2 cellular contexts compared by ENCODE assay signal in genomic region chr7:135210818-135211178, GRCh38.
TF ChIP-seq lines count a peak whose summit lies in the region.

No MANE protein-coding gene starts in this region.

TF ChIP-seq in GM12878, 131 proteins besides CTCF, POLR2A, EP300 and RAD21 (continued from another document):
- no peak for TF ChIP-seq RAD51 (IDR thresholded peaks at IDR 0.05)
- 0 out of 2 replicates have a peak, but pooled peaks have one; percentile 21 for TF ChIP-seq DPF2 (IDR thresholded peaks at IDR 0.05)
- TF ChIP-seq NBN (IDR thresholded peaks at IDR 0.05) = 0 out of 2 replicates have a peak, but pooled peaks have one; percentile 10
- TF ChIP-seq SIN3A (IDR thresholded peaks at IDR 0.05; ENCODE audit: low read depth, low read length) = peak; percentile 24; the same call in 1 of the 2 replicates
- peak; percentile 22 for TF ChIP-seq MEF2B (IDR thresholded peaks at IDR 0.05; ENCODE audit: partially characterized antibody, poor library complexity, severe bottlenecking)

TF ChIP-seq in GM12891, 5 proteins besides CTCF, POLR2A, EP300 and RAD21 (continued from another document):
- TF ChIP-seq SPI1 (IDR thresholded peaks at IDR 0.05; ENCODE audit: low read depth, low read length) (no peak), POLR2AphosphoS5 (IDR thresholded peaks at IDR 0.05; ENCODE audit: low read depth, low read length) (no peak)
